In genomic region chr19:58054792-58055482, GRCh38 we compare ENCODE assay signal across 8 cellular contexts. TPM values are rescaled to one million over a fixed set of nuclear protein-coding genes. Genes with fewer than 3 reads are reported as not detected.
A peak's percentile ranks its signal among the peaks of the same experiment; 100 is the strongest.
DNase-seq lines count a peak whose midpoint lies in the region; ATAC-seq and TF ChIP-seq lines count a peak whose summit lies in the region.
"Had no signal": no experiment of that assay in that cellular context is flagged by ENCODE, and none has a peak within 500 bp of the region (broad histone marks: within the 10 kb centered on the region; RNA-seq: fewer than 3 reads in every experiment).

No MANE protein-coding gene starts in this region.

- H3K27ac ChIP-seq in caudate nucleus (ENCODE audit: low read depth, low read length) = peak overlapping the region; percentile 84
- peak overlapping the region; percentile 36 to 57 for H3K27ac ChIP-seq in left lung
- no peak overlapping the region for H3K27ac ChIP-seq in suprapubic skin

- peaks cover 0 to 83% of the 10 kb centered on the region in 2 donors for H3K9me3 ChIP-seq in left lung
- H3K9me3 ChIP-seq in suprapubic skin = peaks cover 6% of the 10 kb centered on the region

- H3K27me3 ChIP-seq in left lung = peaks cover 0 to 7% of the 10 kb centered on the region in 2 donors
- peaks cover 3% of the 10 kb centered on the region for H3K27me3 ChIP-seq in suprapubic skin

- intact Hi-C loops in left lung (cut with DNase I) = no loop called here

- DNase-seq in LHCN-M2 (ENCODE audit: low read depth) = peak; percentile 9
- peak in 52 of 61 donors; percentile 14 to 80 (median 51) for DNase-seq in caudate nucleus (lab: John Stamatoyannopoulos, UW)
- DNase-seq in left lung = no peak
- no peak for DNase-seq in suprapubic skin (ENCODE audit: low spot score in 2 of 2)
- no peak for DNase-seq in stimulated activated CD4-positive, alpha-beta T cell treated with anti-CD3 and anti-CD28 coated beads, Interleukin-1b, Interleukin-23, amount 100 ng/mL, for 48 hours
- DNase-seq in germinal center (ENCODE audit: low spot score) = no peak

- ATAC-seq in left lung (no peak), HG03045 (IDR thresholded peaks at IDR 0.05; ENCODE audit: unreplicated experiment) (no peak)

- TF ChIP-seq CTCF in left lung (IDR thresholded peaks at IDR 0.05) (no peak), suprapubic skin (IDR thresholded peaks at IDR 0.05) (no peak)

- no peak for TF ChIP-seq POLR2A in suprapubic skin (IDR thresholded peaks at IDR 0.05)

- peak overlapping the region; percentile 10 to 17 for H3K4me3 ChIP-seq in left lung
- peak overlapping the region; percentile 35 for H3K4me3 ChIP-seq in suprapubic skin

- TF ChIP-seq EP300 in suprapubic skin (IDR thresholded peaks at IDR 0.05) = no peak

- H3K36me3 ChIP-seq in left lung = no peaks in the 10 kb centered on the region
- H3K36me3 ChIP-seq in suprapubic skin = no peaks in the 10 kb centered on the region

- 33% methylated on average over 29 of the region's 29 CpGs for WGBS in suprapubic skin

- H3K4me1 ChIP-seq in left lung (no peaks in the 10 kb centered on the region), suprapubic skin (peaks cover 9% of the 10 kb centered on the region)

RNA-seq across cellular contexts. Expression of gene ZNF135, which starts 4.1 kb away (rescaled TPM):
- total RNA-seq in LHCN-M2 (2014; rRNA removed) (0.83 and 1.4 TPM in 2 replicates), left lung (1 to 10 TPM; 3.3 to 4.9 TPM), suprapubic skin (10 to 100 TPM in 2 of 4 donors, 1 to 10 TPM in 2; 4.6 to 12.4 (median 7.7) TPM)
- polyA plus RNA-seq in LHCN-M2 (2012) = 1.4 TPM

RNA-seq across cellular contexts. Expression of gene ZSCAN1, which starts 21.1 kb away (rescaled TPM):
- not detected in 2 replicates for total RNA-seq in LHCN-M2 (2014; rRNA removed)
- polyA plus RNA-seq in LHCN-M2 (2012) = 0.02 TPM
- under 1 TPM in 1 of 2 donors, not detected in 1; 0.47 TPM for total RNA-seq in left lung
- total RNA-seq in suprapubic skin = not detected
- total RNA-seq: pulmonary artery endothelial cell had no signal

RNA-seq across cellular contexts. Expression of gene ZSCAN18, which starts 43.1 kb away (rescaled TPM):
- 57.6 and 59.5 TPM in 2 replicates for total RNA-seq in LHCN-M2 (2014; rRNA removed)
- 42.5 TPM for polyA plus RNA-seq in LHCN-M2 (2012)
- total RNA-seq in left lung = 10 to 100 TPM; 32.7 to 58.1 TPM
- total RNA-seq in suprapubic skin = 10 to 100 TPM; 33.0 to 52.8 (median 48.9) TPM

RNA-seq across cellular contexts. Expression of gene ZNF606, which starts 52.3 kb away (rescaled TPM):
- total RNA-seq in LHCN-M2 (2014; rRNA removed) (13.9 and 15.6 TPM in 2 replicates), left lung (10 to 100 TPM; 11.4 to 13.3 TPM), suprapubic skin (10 to 100 TPM in 3 of 4 donors, 1 to 10 TPM in 1; 4.0 to 21.9 (median 14.3) TPM)
- polyA plus RNA-seq in LHCN-M2 (2012) = 2.4 TPM

Comparison
In these comparisons a context has a peak if more than half of its experiments do, and no peak if none do; other contexts are left out.
1. DNase-seq: peak in LHCN-M2 (single experiment) and caudate nucleus (52 of 61); none in left lung (0 of 2), suprapubic skin (0 of 2), stimulated activated CD4-positive, alpha-beta T cell treated with anti-CD3 and anti-CD28 coated beads, Interleukin-1b, Interleukin-23, amount 100 ng/mL, for 48 hours (single experiment) and germinal center (single experiment).